Comparison of ENCODE assay signal across 1 cellular context in the genomic region with DNA sequence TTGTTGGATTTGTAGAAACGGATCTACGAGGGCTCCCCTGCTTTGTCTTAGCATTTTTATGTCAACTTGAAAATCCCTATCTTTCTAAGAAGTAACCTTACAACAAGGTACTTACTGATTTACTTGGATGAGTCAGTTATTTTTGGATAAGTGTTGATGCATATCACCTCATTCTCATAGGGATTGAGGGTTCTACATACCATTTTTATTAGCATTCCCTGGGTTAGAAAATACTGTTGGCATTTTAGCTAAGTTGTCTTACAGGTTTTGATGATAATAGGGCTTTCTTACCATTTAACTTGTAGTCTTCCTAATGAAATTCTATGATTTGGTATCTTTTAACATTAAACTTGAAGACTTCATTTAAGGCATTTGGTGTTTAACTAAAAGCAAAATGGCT.
TF ChIP-seq lines count a peak whose summit lies in the region.

No MANE protein-coding gene starts in this region.

TF ChIP-seq in GM23338, 12 proteins besides CTCF, POLR2A, EP300 and RAD21 (continued from another document):
- TF ChIP-seq, protein P1, sequence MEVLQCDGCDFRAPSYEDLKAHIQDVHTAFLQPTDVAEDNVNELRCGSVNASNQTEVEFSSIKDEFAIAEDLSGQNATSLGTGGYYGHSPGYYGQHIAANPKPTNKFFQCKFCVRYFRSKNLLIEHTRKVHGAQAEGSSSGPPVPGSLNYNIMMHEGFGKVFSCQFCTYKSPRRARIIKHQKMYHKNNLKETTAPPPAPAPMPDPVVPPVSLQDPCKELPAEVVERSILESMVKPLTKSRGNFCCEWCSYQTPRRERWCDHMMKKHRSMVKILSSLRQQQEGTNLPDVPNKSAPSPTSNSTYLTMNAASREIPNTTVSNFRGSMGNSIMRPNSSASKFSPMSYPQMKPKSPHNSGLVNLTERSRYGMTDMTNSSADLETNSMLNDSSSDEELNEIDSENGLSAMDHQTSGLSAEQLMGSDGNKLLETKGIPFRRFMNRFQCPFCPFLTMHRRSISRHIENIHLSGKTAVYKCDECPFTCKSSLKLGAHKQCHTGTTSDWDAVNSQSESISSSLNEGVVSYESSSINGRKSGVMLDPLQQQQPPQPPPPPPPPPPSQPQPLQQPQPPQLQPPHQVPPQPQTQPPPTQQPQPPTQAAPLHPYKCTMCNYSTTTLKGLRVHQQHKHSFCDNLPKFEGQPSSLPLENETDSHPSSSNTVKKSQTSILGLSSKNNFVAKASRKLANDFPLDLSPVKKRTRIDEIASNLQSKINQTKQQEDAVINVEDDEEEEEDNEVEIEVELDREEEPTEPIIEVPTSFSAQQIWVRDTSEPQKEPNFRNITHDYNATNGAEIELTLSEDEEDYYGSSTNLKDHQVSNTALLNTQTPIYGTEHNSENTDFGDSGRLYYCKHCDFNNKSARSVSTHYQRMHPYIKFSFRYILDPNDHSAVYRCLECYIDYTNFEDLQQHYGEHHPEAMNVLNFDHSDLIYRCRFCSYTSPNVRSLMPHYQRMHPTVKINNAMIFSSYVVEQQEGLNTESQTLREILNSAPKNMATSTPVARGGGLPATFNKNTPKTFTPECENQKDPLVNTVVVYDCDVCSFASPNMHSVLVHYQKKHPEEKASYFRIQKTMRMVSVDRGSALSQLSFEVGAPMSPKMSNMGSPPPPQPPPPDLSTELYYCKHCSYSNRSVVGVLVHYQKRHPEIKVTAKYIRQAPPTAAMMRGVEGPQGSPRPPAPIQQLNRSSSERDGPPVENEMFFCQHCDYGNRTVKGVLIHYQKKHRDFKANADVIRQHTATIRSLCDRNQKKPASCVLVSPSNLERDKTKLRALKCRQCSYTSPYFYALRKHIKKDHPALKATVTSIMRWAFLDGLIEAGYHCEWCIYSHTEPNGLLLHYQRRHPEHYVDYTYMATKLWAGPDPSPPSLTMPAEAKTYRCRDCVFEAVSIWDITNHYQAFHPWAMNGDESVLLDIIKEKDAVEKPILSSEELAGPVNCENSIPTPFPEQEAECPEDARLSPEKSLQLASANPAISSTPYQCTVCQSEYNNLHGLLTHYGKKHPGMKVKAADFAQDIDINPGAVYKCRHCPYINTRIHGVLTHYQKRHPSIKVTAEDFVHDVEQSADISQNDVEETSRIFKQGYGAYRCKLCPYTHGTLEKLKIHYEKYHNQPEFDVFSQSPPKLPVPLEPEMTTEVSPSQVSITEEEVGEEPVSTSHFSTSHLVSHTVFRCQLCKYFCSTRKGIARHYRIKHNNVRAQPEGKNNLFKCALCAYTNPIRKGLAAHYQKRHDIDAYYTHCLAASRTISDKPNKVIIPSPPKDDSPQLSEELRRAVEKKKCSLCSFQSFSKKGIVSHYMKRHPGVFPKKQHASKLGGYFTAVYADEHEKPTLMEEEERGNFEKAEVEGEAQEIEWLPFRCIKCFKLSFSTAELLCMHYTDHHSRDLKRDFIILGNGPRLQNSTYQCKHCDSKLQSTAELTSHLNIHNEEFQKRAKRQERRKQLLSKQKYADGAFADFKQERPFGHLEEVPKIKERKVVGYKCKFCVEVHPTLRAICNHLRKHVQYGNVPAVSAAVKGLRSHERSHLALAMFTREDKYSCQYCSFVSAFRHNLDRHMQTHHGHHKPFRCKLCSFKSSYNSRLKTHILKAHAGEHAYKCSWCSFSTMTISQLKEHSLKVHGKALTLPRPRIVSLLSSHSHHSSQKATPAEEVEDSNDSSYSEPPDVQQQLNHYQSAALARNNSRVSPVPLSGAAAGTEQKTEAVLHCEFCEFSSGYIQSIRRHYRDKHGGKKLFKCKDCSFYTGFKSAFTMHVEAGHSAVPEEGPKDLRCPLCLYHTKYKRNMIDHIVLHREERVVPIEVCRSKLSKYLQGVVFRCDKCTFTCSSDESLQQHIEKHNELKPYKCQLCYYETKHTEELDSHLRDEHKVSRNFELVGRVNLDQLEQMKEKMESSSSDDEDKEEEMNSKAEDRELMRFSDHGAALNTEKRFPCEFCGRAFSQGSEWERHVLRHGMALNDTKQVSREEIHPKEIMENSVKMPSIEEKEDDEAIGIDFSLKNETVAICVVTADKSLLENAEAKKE (CRISPR knock-in tag; IDR thresholded peaks at IDR 0.05), result no peak
- TF ChIP-seq ZNF114 (CRISPR knock-in tag; IDR thresholded peaks at IDR 0.05), result no peak
- no peak for TF ChIP-seq STAT1 (IDR thresholded peaks at IDR 0.05; ENCODE audit: unreplicated experiment)
- TF ChIP-seq, protein P2, sequence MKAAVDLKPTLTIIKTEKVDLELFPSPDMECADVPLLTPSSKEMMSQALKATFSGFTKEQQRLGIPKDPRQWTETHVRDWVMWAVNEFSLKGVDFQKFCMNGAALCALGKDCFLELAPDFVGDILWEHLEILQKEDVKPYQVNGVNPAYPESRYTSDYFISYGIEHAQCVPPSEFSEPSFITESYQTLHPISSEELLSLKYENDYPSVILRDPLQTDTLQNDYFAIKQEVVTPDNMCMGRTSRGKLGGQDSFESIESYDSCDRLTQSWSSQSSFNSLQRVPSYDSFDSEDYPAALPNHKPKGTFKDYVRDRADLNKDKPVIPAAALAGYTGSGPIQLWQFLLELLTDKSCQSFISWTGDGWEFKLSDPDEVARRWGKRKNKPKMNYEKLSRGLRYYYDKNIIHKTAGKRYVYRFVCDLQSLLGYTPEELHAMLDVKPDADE (IDR thresholded peaks at IDR 0.05), result no peak
